ENCODE assay signal across 29 cellular contexts in genomic region chr13:40240293-40240692, GRCh38.
"Had no signal": no experiment of that assay in that cellular context is flagged by ENCODE, and none has a peak within 500 bp of the region (broad histone marks: within the 10 kb centered on the region; RNA-seq: fewer than 3 reads in every experiment).

No MANE protein-coding gene starts in this region.

- H3K27ac ChIP-seq: brain microvascular endothelial cell, cardiac muscle cell, colonic mucosa had no signal

- H3K36me3 ChIP-seq: brain microvascular endothelial cell, cardiac muscle cell, colonic mucosa, esophagus squamous epithelium had no signal

- H3K4me3 ChIP-seq: cardiac muscle cell, colonic mucosa, esophagus squamous epithelium had no signal

- FAIRE-seq: astrocyte, endometrium, endothelial cell of umbilical vein, frontal cortex had no signal

- DNase-seq: activated CD4-positive, alpha-beta memory T cell treated with anti-CD3 and anti-CD28 coated beads for 36 hours; activated CD4-positive, alpha-beta T cell treated with anti-CD3 and anti-CD28 coated beads for 36 hours; activated CD4-positive, alpha-beta T cell treated with anti-CD3 and anti-CD28 coated beads, Interleukin-2, amount 10 ng/mL, durations not matched to agents 24 days and 14 days; activated CD4-positive, CD25-positive, alpha-beta regulatory T cell; activated CD4-positive, CD25-positive, alpha-beta regulatory T cell treated with anti-CD3 and anti-CD28 coated beads, Interleukin-2, amount 50 U/mL, for 72 hours; activated CD8-positive, alpha-beta memory T cell treated with anti-CD3 and anti-CD28 coated beads, Interleukin-2, amount 10 ng/mL, durations not matched to agents 7 days and 5 days; activated CD8-positive, alpha-beta memory T cell treated with anti-CD3 and anti-CD28 coated beads, Interleukin-2, amount 50 U/mL, for 4 hours; activated CD8-positive, alpha-beta T cell treated with anti-CD3 and anti-CD28 coated beads, Interleukin-2, amount 10 ng/mL, durations not matched to agents 7 days and 5 days; activated effector memory CD4-positive, alpha-beta T cell treated with Interleukin-2 at 50 U/mL for 16 hours; activated gamma-delta T cell treated with Interleukin-2 at 50 U/mL for 16 hours; activated naive CD4-positive, alpha-beta T cell treated with anti-CD3 and anti-CD28 coated beads, Interleukin-2, amount 50 U/mL, for 16 hours; activated naive CD4-positive, alpha-beta T cell treated with Interleukin-2 at 50 U/mL for 16 hours; activated T-cell treated with anti-CD3 and anti-CD28 coated beads, Interleukin-2, amount 50 U/mL, for 24 hours; amniotic stem cell; anterior cingulate cortex; brain microvascular endothelial cell; central memory CD4-positive, alpha-beta T cell; cerebellar nuclear complex; colonic mucosa; effector CD8-positive, alpha-beta T cell; erythroblast; esophagus squamous epithelium; head of caudate nucleus; T-helper 2 cell had no signal

- H3K9me3 ChIP-seq: colonic mucosa, esophagus squamous epithelium had no signal

- H3K27me3 ChIP-seq: brain microvascular endothelial cell, cardiac muscle cell, colonic mucosa, esophagus squamous epithelium had no signal

- H3K4me1 ChIP-seq: colonic mucosa had no signal
